In genomic region chr3:49518016-49518415, GRCh38 we compare ENCODE assay signal across 17 cellular contexts. TPM values are rescaled to one million over a fixed set of nuclear protein-coding genes. Genes with fewer than 3 reads are reported as not detected.
DNase-seq lines count a peak whose midpoint lies in the region; FAIRE-seq and TF ChIP-seq lines count a peak whose summit lies in the region.
"Had no signal": no experiment of that assay in that cellular context is flagged by ENCODE, and none has a peak within 500 bp of the region (broad histone marks: within the 10 kb centered on the region; RNA-seq: fewer than 3 reads in every experiment).

No MANE protein-coding gene starts in this region.

- H2AK5ac ChIP-seq in H9 (ENCODE audit: insufficient read length, low read length) (no peak overlapping the region), mesendoderm (ENCODE audit: low read length) (no peak overlapping the region)

- H3K27ac ChIP-seq in keratinocyte (ENCODE audit: control insufficient read depth, insufficient read depth, low read length): no peak overlapping the region
- H3K27ac ChIP-seq in osteoblast (ENCODE audit: low read depth, low read length): no peak overlapping the region
- no peak overlapping the region for H3K27ac ChIP-seq in H9 (ENCODE audit: insufficient read length, low read depth, low read length)
- no peak overlapping the region for H3K27ac ChIP-seq in mesendoderm (ENCODE audit: low read depth, low read length)
- H3K27ac ChIP-seq: BLaER1 treated with 17β-estradiol and CSF1 and Interleukin-3, amounts not matched to agents 10 nM and 100 nM; GM23248 had no signal

- H3K23ac ChIP-seq in H9 (ENCODE audit: insufficient read length, low read depth, low read length) (no peak overlapping the region), mesendoderm (ENCODE audit: low read length) (no peak overlapping the region)

- H3K79me1 ChIP-seq in H9 (ENCODE audit: insufficient read depth, low read depth, low read length, poor library complexity, severe bottlenecking) (no peaks in the 10 kb centered on the region), mesendoderm (ENCODE audit: low read length) (peaks cover 19% of the 10 kb centered on the region)

- no peaks in the 10 kb centered on the region for H3K9me3 ChIP-seq in keratinocyte (ENCODE audit: control insufficient read depth, low read depth, low read length)
- no peaks in the 10 kb centered on the region for H3K9me3 ChIP-seq in osteoblast (ENCODE audit: low read depth, low read length)
- no peaks in the 10 kb centered on the region for H3K9me3 ChIP-seq in H9 (ENCODE audit: control insufficient read depth, low read depth, low read length)
- H3K9me3 ChIP-seq: BLaER1 treated with 17β-estradiol and CSF1 and Interleukin-3, amounts not matched to agents 10 nM and 100 nM had no signal

- H3K9me3 Mint-ChIP-seq in H9: no peaks in the 10 kb centered on the region; a peak in 1 of 5 replicates
- H3K9me3 Mint-ChIP-seq: CD8-positive, alpha-beta memory T cell; IgD-negative memory B cell had no signal

- H3K4me2 ChIP-seq in keratinocyte (ENCODE audit: control insufficient read depth, extremely low read depth, insufficient read depth, low read depth, low read length) (no peak overlapping the region), osteoblast (ENCODE audit: insufficient read depth, low read length) (no peak overlapping the region), H9 (ENCODE audit: insufficient read depth, insufficient read length, low read length) (no peak overlapping the region), mesendoderm (ENCODE audit: low read length) (no peak overlapping the region)
- H3K4me2 ChIP-seq: BLaER1 treated with 17β-estradiol and CSF1 and Interleukin-3, amounts not matched to agents 10 nM and 100 nM had no signal

- H3K18ac ChIP-seq in H9 (ENCODE audit: insufficient read length, low read depth, low read length) (no peak overlapping the region), mesendoderm (ENCODE audit: low read length) (no peak overlapping the region)

- peaks cover 9 to 11% of the 10 kb centered on the region in 2 experiments for H3K4me1 Mint-ChIP-seq in H9

- H2BK20ac ChIP-seq in H9 (ENCODE audit: low read depth, low read length, poor library complexity, severe bottlenecking): no peak overlapping the region

- no peak overlapping the region for H3K27ac Mint-ChIP-seq in H9
- H3K27ac Mint-ChIP-seq: B cell, IgD-negative memory B cell had no signal

- DNase-seq in HTR-8/SVneo (ENCODE audit: insufficient read length, low spot score): no peak
- DNase-seq in keratinocyte (ENCODE audit: low read depth, low spot score): no peak
- peak; percentile 37 for DNase-seq in osteoblast (ENCODE audit: insufficient read length, low spot score, missing footprints)
- DNase-seq in H9: no peak
- no peak for DNase-seq in mesendoderm
- DNase-seq in NCI-H1092 treated with DMSO at 0.1 percent for 48 hours (lab: John Stamatoyannopoulos, UW): no peak
- DNase-seq: CD8-positive, alpha-beta memory T cell; COR-L47; GM23248; HCEC 1CT had no signal

- no peak overlapping the region for H3K9ac ChIP-seq in keratinocyte (ENCODE audit: control insufficient read depth, extremely low read depth, insufficient read depth, low read length)
- H3K9ac ChIP-seq in H9 (ENCODE audit: extremely low read depth, insufficient read length, low read length): no peak overlapping the region
- H3K9ac ChIP-seq in mesendoderm (ENCODE audit: low read length): no peak overlapping the region
- H3K9ac ChIP-seq: BLaER1 treated with 17β-estradiol and CSF1 and Interleukin-3, amounts not matched to agents 10 nM and 100 nM; GM23248 had no signal

- no peak for TF ChIP-seq CTCF in keratinocyte (optimal IDR thresholded peaks at IDR 0.05 in 1 of 3, IDR thresholded peaks at IDR 0.05 in 1 of 3, conservative IDR thresholded peaks at IDR 0.05 in 1 of 3; ENCODE audit: extremely low read depth in 1 of 3, insufficient read depth in 2 of 3, low read length in 3 of 3)
- no peak for TF ChIP-seq CTCF in osteoblast (IDR thresholded peaks at IDR 0.05; ENCODE audit: extremely low read depth, low read depth, low read length)
- TF ChIP-seq CTCF in H9 (conservative IDR thresholded peaks at IDR 0.05): no peak

- no peaks in the 10 kb centered on the region for H3K23me2 ChIP-seq in H9 (ENCODE audit: insufficient read length, low read depth, low read length, poor library complexity, severe bottlenecking)

- peaks cover 20 to 68% (median 56%) of the 10 kb centered on the region in 3 experiments; a peak in 6 of 7 replicates for H3K36me3 Mint-ChIP-seq in H9 (ENCODE audit: insufficient read depth in 1 of 3, low read depth in 3 of 3)

- H2AFZ ChIP-seq in keratinocyte (ENCODE audit: control insufficient read depth, low read length): no peak overlapping the region
- no peak overlapping the region for H2AFZ ChIP-seq in osteoblast (ENCODE audit: low read length)
- no peak overlapping the region for H2AFZ ChIP-seq in H9 (ENCODE audit: low read length)
- H2AFZ ChIP-seq: GM23248 had no signal

- H4K5ac ChIP-seq in H9 (ENCODE audit: insufficient read length, low read depth, low read length): no peak overlapping the region
- H4K5ac ChIP-seq in mesendoderm (ENCODE audit: low read length): no peak overlapping the region

- no peaks in the 10 kb centered on the region for H3K27me3 ChIP-seq in keratinocyte (ENCODE audit: control insufficient read depth, extremely low read depth, insufficient read depth, low read length)
- H3K27me3 ChIP-seq in osteoblast (ENCODE audit: insufficient read depth, low read length): no peaks in the 10 kb centered on the region
- no peaks in the 10 kb centered on the region for H3K27me3 ChIP-seq in H9 (ENCODE audit: insufficient read depth, low read length)
- no peaks in the 10 kb centered on the region for H3K27me3 ChIP-seq in mesendoderm (ENCODE audit: insufficient read depth, low read length, poor library complexity)
- H3K27me3 ChIP-seq: BLaER1 treated with 17β-estradiol and CSF1 and Interleukin-3, amounts not matched to agents 10 nM and 100 nM had no signal

- no peak overlapping the region for H3K4me3 Mint-ChIP-seq in H9
- H3K4me3 Mint-ChIP-seq: B cell; CD8-positive, alpha-beta memory T cell; IgD-negative memory B cell had no signal

- H3K36me3 ChIP-seq in keratinocyte (ENCODE audit: control insufficient read depth in 2 of 2, extremely low read depth in 1 of 2, insufficient read depth in 2 of 2, low read length in 2 of 2): peaks cover 8 to 11% of the 10 kb centered on the region in 2 experiments
- no peaks in the 10 kb centered on the region for H3K36me3 ChIP-seq in osteoblast (ENCODE audit: insufficient read depth, low read length)
- H3K36me3 ChIP-seq in mesendoderm (ENCODE audit: control insufficient read depth, insufficient read depth, low read length): peaks cover 8% of the 10 kb centered on the region

- dilution Hi-C loops in keratinocyte (cut with MboI; ENCODE audit: extremely low pct_ligation_motif_present, low sequenced_read_pairs): no loop called here

- no peak overlapping the region for H3K4me3 ChIP-seq in keratinocyte (ENCODE audit: control insufficient read depth in 2 of 3, extremely low read depth in 1 of 3, insufficient read depth in 2 of 3, low read depth in 1 of 3, low read length in 3 of 3)
- H3K4me3 ChIP-seq in osteoblast (ENCODE audit: insufficient read depth, low read length): no peak overlapping the region
- no peak overlapping the region for H3K4me3 ChIP-seq in mesendoderm (ENCODE audit: low read length)
- H3K4me3 ChIP-seq: BLaER1 treated with 17β-estradiol and CSF1 and Interleukin-3, amounts not matched to agents 10 nM and 100 nM; GM23248 had no signal

- no peak overlapping the region for H4K91ac ChIP-seq in H9 (ENCODE audit: insufficient read length, low read depth, low read length)

- H3K56ac ChIP-seq in H9 (ENCODE audit: insufficient read length, low read depth, low read length) (no peak overlapping the region), mesendoderm (ENCODE audit: low read length) (no peak overlapping the region)

- H2BK120ac ChIP-seq in H9 (ENCODE audit: low read depth, low read length, poor library complexity, severe bottlenecking) (no peak overlapping the region), mesendoderm (ENCODE audit: low read depth, low read length) (no peak overlapping the region)

- H3T11ph ChIP-seq in H9 (ENCODE audit: low read length): no peak overlapping the region

- H4K20me1 ChIP-seq in keratinocyte (ENCODE audit: control insufficient read depth, extremely low read depth, insufficient read depth, low read length) (no peaks in the 10 kb centered on the region), osteoblast (ENCODE audit: insufficient read depth, low read length) (peaks cover 10% of the 10 kb centered on the region), H9 (ENCODE audit: control insufficient read depth, insufficient read depth, insufficient read length) (no peaks in the 10 kb centered on the region)

- H3K4ac ChIP-seq in H9 (ENCODE audit: low read depth, low read length): no peak overlapping the region
- no peak overlapping the region for H3K4ac ChIP-seq in mesendoderm (ENCODE audit: low read depth, low read length)

- H2BK5ac ChIP-seq in H9 (ENCODE audit: insufficient read length, low read length): no peak overlapping the region
- no peak overlapping the region for H2BK5ac ChIP-seq in mesendoderm (ENCODE audit: low read length)

- peak; percentile 36 for FAIRE-seq in HTR-8/SVneo (lab: Jason Lieb, UNC)
- peak; percentile 61 for FAIRE-seq in keratinocyte (lab: Jason Lieb, UNC)
- FAIRE-seq: G401.6, GM12891, GM19239, HepG2 had no signal

- H3K14ac ChIP-seq in H9 (ENCODE audit: insufficient read depth, low read length): no peak overlapping the region

- no CpG with 5 or more reads among the region's 3 CpGs for WGBS in H9 (ENCODE audit: extremely low coverage, insufficient read length, low lambda C conversion rate)
- no CpG with 5 or more reads among the region's 3 CpGs for WGBS in mesendoderm (ENCODE audit: extremely low coverage, insufficient coverage, low lambda C conversion rate)

- no peak overlapping the region for H4K8ac ChIP-seq in H9 (replicated peaks; ENCODE audit: insufficient read length, low read depth, low read length)
- no peak overlapping the region for H4K8ac ChIP-seq in mesendoderm (ENCODE audit: low read depth, low read length)

- no peaks in the 10 kb centered on the region for H3K79me2 ChIP-seq in keratinocyte (ENCODE audit: control insufficient read depth, insufficient read depth, low read length)
- peaks cover 2% of the 10 kb centered on the region for H3K79me2 ChIP-seq in osteoblast (ENCODE audit: insufficient read depth, low read length)
- H3K79me2 ChIP-seq in H9 (ENCODE audit: insufficient read depth, low read length): no peaks in the 10 kb centered on the region
- H3K79me2 ChIP-seq in mesendoderm (ENCODE audit: control insufficient read depth, insufficient read depth, low read length): no peaks in the 10 kb centered on the region

- H3K4me1 ChIP-seq in keratinocyte (ENCODE audit: control insufficient read depth, extremely low read depth, insufficient read depth, low read length) (no peaks in the 10 kb centered on the region), osteoblast (ENCODE audit: insufficient read depth, low read length) (no peaks in the 10 kb centered on the region), H9 (ENCODE audit: insufficient read depth, low read length) (no peaks in the 10 kb centered on the region), mesendoderm (ENCODE audit: control insufficient read depth, low read depth, low read length) (no peaks in the 10 kb centered on the region)

- H2BK12ac ChIP-seq in H9 (ENCODE audit: insufficient read length, low read depth, low read length): no peak overlapping the region

- H3K9me1 ChIP-seq in keratinocyte (ENCODE audit: control insufficient read depth, extremely low read depth, insufficient read depth, low read length): no peaks in the 10 kb centered on the region

- no peaks in the 10 kb centered on the region for H3K27me3 Mint-ChIP-seq in H9 (ENCODE audit: low read depth)
- H3K27me3 Mint-ChIP-seq: B cell; CD8-positive, alpha-beta memory T cell; IgD-negative memory B cell had no signal

- H2BK15ac ChIP-seq in H9 (ENCODE audit: low read depth, low read length): no peak overlapping the region
- no peak overlapping the region for H2BK15ac ChIP-seq in mesendoderm (replicated peaks; ENCODE audit: low read depth)

RNA-seq across cellular contexts. Expression of gene BSN, which starts 36.3 kb away (rescaled TPM):
- under 0.01 to 0.01 TPM (median under 0.01 TPM) in 3 replicates for polyA plus RNA-seq in keratinocyte
- polyA plus RNA-seq in keratinocyte (2011; ENCODE audit: low read depth): not detected
- polyA plus RNA-seq in keratinocyte (2011; cell fraction: cytosol; rRNA removed): not detected in 2 replicates
- polyA plus RNA-seq in keratinocyte (2011; cell fraction: nucleus; rRNA removed): 0.06 and 0.09 TPM in 2 replicates
- polyA plus RNA-seq in keratinocyte (2012; ENCODE audit: low replicate concordance): 0.02 TPM in 1 of 2 replicates, not detected in the other
- 0.03 to 0.26 TPM (median 0.06 TPM) in 3 replicates for polyA minus RNA-seq in keratinocyte
- polyA minus RNA-seq in keratinocyte (2011; cell fraction: cytosol; rRNA and poly(A)+ RNA removed): not detected
- polyA minus RNA-seq in keratinocyte (2011; cell fraction: nucleus; rRNA and poly(A)+ RNA removed): 0.16 and 0.21 TPM in 2 replicates
- under 0.01 and 0.29 TPM in 2 replicates for total RNA-seq in osteoblast
- total RNA-seq in H9 (2021): 1.9 and 2.4 TPM in 2 replicates
- polyA plus RNA-seq in mesendoderm (2013, experiment 1 of 2): 0.38 TPM
- polyA plus RNA-seq in mesendoderm (2013, experiment 2 of 2): 0.43 TPM
- polyA plus RNA-seq: CD8-positive, alpha-beta memory T cell had no signal

RNA-seq across cellular contexts. Expression of gene DAG1, which starts 47.9 kb away (rescaled TPM):
- polyA plus RNA-seq in keratinocyte: 22.0 to 34.4 TPM (median 32.9 TPM) in 3 replicates
- polyA plus RNA-seq in keratinocyte (2011; ENCODE audit: low read depth): 8.2 TPM
- polyA plus RNA-seq in keratinocyte (2011; cell fraction: cytosol; rRNA removed): 10.4 and 11.3 TPM in 2 replicates
- 71.4 and 71.9 TPM in 2 replicates for polyA plus RNA-seq in keratinocyte (2011; cell fraction: nucleus; rRNA removed)
- polyA plus RNA-seq in keratinocyte (2012; ENCODE audit: low replicate concordance): 29.5 and 36.6 TPM in 2 replicates
- 72.6 to 230 TPM (median 84.9 TPM) in 3 replicates for polyA minus RNA-seq in keratinocyte
- 34.0 TPM for polyA minus RNA-seq in keratinocyte (2011; cell fraction: cytosol; rRNA and poly(A)+ RNA removed)
- polyA minus RNA-seq in keratinocyte (2011; cell fraction: nucleus; rRNA and poly(A)+ RNA removed): 107 and 141 TPM in 2 replicates
- total RNA-seq in osteoblast: 55.4 and 58.3 TPM in 2 replicates
- 93.0 and 94.0 TPM in 2 replicates for total RNA-seq in H9 (2021)
- polyA plus RNA-seq in mesendoderm (2013, experiment 1 of 2): 69.5 TPM
- polyA plus RNA-seq in mesendoderm (2013, experiment 2 of 2): 70.3 TPM
